1 cellular context compared by ENCODE assay signal in genomic region chr6:3825851-3826581, GRCh38.
TF ChIP-seq lines count a peak whose summit lies in the region.

No MANE protein-coding gene starts in this region.

TF ChIP-seq in HepG2, 621 proteins besides CTCF, POLR2A, EP300 and RAD21 (continued from another document):
- TF ChIP-seq ATF4 (CRISPR knock-in tag; IDR thresholded peaks at IDR 0.05): 0 out of 4 replicates have a peak, but pooled peaks of 1 of the 2 experiments have one; percentile 17
TF ChIP-seq in HepG2: peak in this region for 67.
